In genomic region chr13:99065250-99066015, GRCh38 we compare ENCODE assay signal across 13 cellular contexts.
DNase-seq lines count a peak whose midpoint lies in the region; ATAC-seq and TF ChIP-seq lines count a peak whose summit lies in the region.
"Had no signal": no experiment of that assay in that cellular context is flagged by ENCODE, and none has a peak within 500 bp of the region (broad histone marks: within the 10 kb centered on the region; RNA-seq: fewer than 3 reads in every experiment).

No MANE protein-coding gene starts in this region.

- no peak for DNase-seq in activated T-cell treated with anti-CD3 and anti-CD28 coated beads, Interleukin-2, amount 50 U/mL, for 4 hours
- no peak for DNase-seq in activated T-cell treated with anti-CD3 and anti-CD28 coated beads, Interleukin-2, amount 50 U/mL, for 48 hours
- DNase-seq in PC-3 (no peak), endothelial cell (ENCODE audit: low spot score) (no peak), GM19240 (ENCODE audit: insufficient read length, low spot score) (no peak), DMS153 (lab: John Stamatoyannopoulos, UW) (no peak), SKM-1 treated with dmso at 0.1 percent for 144 hours (lab: John Stamatoyannopoulos, UW; ENCODE audit: unreplicated experiment) (no peak)
- DNase-seq: ACHN; occipital lobe; stimulated activated naive CD4-positive, alpha-beta T cell treated with Interleukin-2 at 50 U/mL for 16 hours had no signal

- peaks cover 30% of the 10 kb centered on the region for H3K4me1 ChIP-seq in PC-3 (ENCODE audit: insufficient read depth, low read length)
- peaks cover 52% of the 10 kb centered on the region for H3K4me1 ChIP-seq in rectal smooth muscle tissue (ENCODE audit: control insufficient read depth, insufficient read depth, low read length)

- no peak overlapping the region for H3K4me2 ChIP-seq in PC-3 (ENCODE audit: low read length)

- peaks cover 45% of the 10 kb centered on the region for H3K79me2 ChIP-seq in PC-3 (ENCODE audit: low read length)

- TF ChIP-seq CTCF in PC-3 (conservative IDR thresholded peaks at IDR 0.05; ENCODE audit: low read depth, low read length) (no peak), endothelial cell (IDR thresholded peaks at IDR 0.05; ENCODE audit: unreplicated experiment) (no peak)

- H3K27me3 Mint-ChIP-seq in activated T-cell treated with anti-CD3 and anti-CD28 coated beads, Interleukin-2, amount 50 U/mL, for 4 hours (ENCODE audit: low read depth): no peaks in the 10 kb centered on the region
- peaks cover 8% of the 10 kb centered on the region for H3K27me3 Mint-ChIP-seq in endothelial cell (ENCODE audit: unreplicated experiment)
- H3K27me3 Mint-ChIP-seq: memory B cell had no signal

- H3K27me3 ChIP-seq in PC-3 (ENCODE audit: low read length): no peaks in the 10 kb centered on the region
- H3K27me3 ChIP-seq in rectal smooth muscle tissue (ENCODE audit: control insufficient read depth, insufficient read depth, low read length): no peaks in the 10 kb centered on the region
- H3K27me3 ChIP-seq: SJCRH30 had no signal

- peaks cover 4% of the 10 kb centered on the region for H3F3A ChIP-seq in PC-3 (ENCODE audit: low read length, unreplicated experiment)

- peak overlapping the region; percentile 36 for H3K4me3 Mint-ChIP-seq in activated T-cell treated with anti-CD3 and anti-CD28 coated beads, Interleukin-2, amount 50 U/mL, for 4 hours
- peak overlapping the region; percentile 52 for H3K4me3 Mint-ChIP-seq in endothelial cell (ENCODE audit: unreplicated experiment)

- H3K36me3 ChIP-seq in PC-3 (ENCODE audit: low read depth, low read length): peaks cover 32% of the 10 kb centered on the region
- no peaks in the 10 kb centered on the region for H3K36me3 ChIP-seq in rectal smooth muscle tissue (ENCODE audit: control insufficient read depth, insufficient read depth, low read length)
- H3K36me3 ChIP-seq: SJCRH30 had no signal

- peaks cover 5% of the 10 kb centered on the region; the same call in 1 of the 2 replicates for H3K9me3 ChIP-seq in PC-3 (ENCODE audit: low read length)
- H3K9me3 ChIP-seq: SJCRH30 had no signal

- CTCF ChIA-PET in PC-3 (lab: Charles Lee): no interaction called here

- H2AFZ ChIP-seq in PC-3 (ENCODE audit: low read length): no peak overlapping the region

- H3K27ac Mint-ChIP-seq in endothelial cell (ENCODE audit: unreplicated experiment): peak overlapping the region; percentile 89
- H3K27ac Mint-ChIP-seq: memory B cell had no signal

- peaks cover 19% of the 10 kb centered on the region for H3K36me3 Mint-ChIP-seq in activated T-cell treated with anti-CD3 and anti-CD28 coated beads, Interleukin-2, amount 50 U/mL, for 4 hours (ENCODE audit: insufficient read depth)
- H3K36me3 Mint-ChIP-seq in endothelial cell (ENCODE audit: low read depth, unreplicated experiment): peaks cover 25% of the 10 kb centered on the region

- ATAC-seq in activated T-cell treated with anti-CD3 and anti-CD28 coated beads, Interleukin-2, amount 50 U/mL, for 4 hours: no peak
- no peak for ATAC-seq in PC-3

- no peak overlapping the region for H3K27ac ChIP-seq in PC-3 (ENCODE audit: low read length)
- peak overlapping the region; percentile 33 for H3K27ac ChIP-seq in rectal smooth muscle tissue (ENCODE audit: low read depth, low read length)
- H3K27ac ChIP-seq: SJCRH30 had no signal

- H3K9me2 ChIP-seq in PC-3 (replicated peaks; ENCODE audit: low read length): no peaks in the 10 kb centered on the region

- H3K9me3 Mint-ChIP-seq in activated T-cell treated with anti-CD3 and anti-CD28 coated beads, Interleukin-2, amount 50 U/mL, for 4 hours: no peaks in the 10 kb centered on the region
- no peaks in the 10 kb centered on the region for H3K9me3 Mint-ChIP-seq in endothelial cell (ENCODE audit: unreplicated experiment)
- H3K9me3 Mint-ChIP-seq: memory B cell had no signal

- H3K4me3 ChIP-seq in PC-3 (ENCODE audit: low read length): peak overlapping the region; percentile 12; the same call in 1 of the 2 replicates
- H3K4me3 ChIP-seq in rectal smooth muscle tissue (ENCODE audit: low read length): no peak overlapping the region
- H3K4me3 ChIP-seq: SJCRH30 had no signal

- no TSS peak for BruUV-seq in PC-3 (replicated peaks; lab: Mats Ljungman, UMichigan)

- no peak overlapping the region for H3K9ac ChIP-seq in PC-3 (ENCODE audit: low read length)
- H3K9ac ChIP-seq in rectal smooth muscle tissue (ENCODE audit: low read length): no peak overlapping the region

- peaks cover 79% of the 10 kb centered on the region for H3K4me1 Mint-ChIP-seq in activated T-cell treated with anti-CD3 and anti-CD28 coated beads, Interleukin-2, amount 50 U/mL, for 4 hours (ENCODE audit: low read depth)
- peaks cover 78% of the 10 kb centered on the region for H3K4me1 Mint-ChIP-seq in endothelial cell (ENCODE audit: unreplicated experiment)

- intact Hi-C loops in PC-3 (cut with micrococcal nuclease): no loop called here

- no peaks in the 10 kb centered on the region for H4K20me1 ChIP-seq in PC-3 (ENCODE audit: low read length)

- POLR2A ChIA-PET in PC-3 (lab: Charles Lee; ENCODE audit: unreplicated experiment): no interaction called here
